Comparison of ENCODE assay signal across 11 cellular contexts in genomic region chr12:106108187-106108816, GRCh38. TPM values are rescaled to one million over a fixed set of nuclear protein-coding genes. Genes with fewer than 3 reads are reported as not detected.
DNase-seq lines count a peak whose midpoint lies in the region; ATAC-seq, FAIRE-seq and TF ChIP-seq lines count a peak whose summit lies in the region.
"Had no signal": no experiment of that assay in that cellular context is flagged by ENCODE, and none has a peak within 500 bp of the region (broad histone marks: within the 10 kb centered on the region; RNA-seq: fewer than 3 reads in every experiment).

No MANE protein-coding gene starts in this region.

- no peaks in the 10 kb centered on the region for H3K9me2 ChIP-seq in PC-9 (ENCODE audit: insufficient read depth)

- H3K27me3 Mint-ChIP-seq in mesothelial cell of epicardium (ENCODE audit: low read depth), result no peaks in the 10 kb centered on the region

- peak overlapping the region; percentile 96 for H3K27ac Mint-ChIP-seq in mesothelial cell of epicardium
- H3K27ac Mint-ChIP-seq: activated CD8-positive, alpha-beta memory T cell treated with anti-CD3 and anti-CD28 coated beads, Interleukin-2, amount 10 ng/mL, durations not matched to agents 7 days and 5 days had no signal

- peak in 1 of 2 experiments; percentile 37; a peak in 2 of 5 replicates for TF ChIP-seq RAD21 in A549 (conservative IDR thresholded peaks at IDR 0.05 in 1 of 2, IDR thresholded peaks at IDR 0.05 in 1 of 2)

- no peaks in the 10 kb centered on the region for H3K27me3 ChIP-seq in PC-9 (ENCODE audit: insufficient read depth, low read depth)
- H3K27me3 ChIP-seq in fibroblast of lung (ENCODE audit: control insufficient read depth, insufficient read depth, low read length), result no peaks in the 10 kb centered on the region

- H2AFZ ChIP-seq in PC-9, result no peak overlapping the region
- no peak overlapping the region for H2AFZ ChIP-seq in fibroblast of lung (ENCODE audit: low read length)

- H4K20me1 ChIP-seq in PC-9 (ENCODE audit: insufficient read depth), result no peaks in the 10 kb centered on the region
- no peaks in the 10 kb centered on the region for H4K20me1 ChIP-seq in fibroblast of lung (ENCODE audit: control insufficient read depth, extremely low read depth, insufficient read depth, low read length)

- TF ChIP-seq CTCF in A549 (IDR thresholded peaks at IDR 0.05), result no peak
- TF ChIP-seq CTCF in PC-9 (conservative IDR thresholded peaks at IDR 0.05), result no peak
- TF ChIP-seq CTCF in fibroblast of lung (conservative IDR thresholded peaks at IDR 0.05 in 1 of 2, IDR thresholded peaks at IDR 0.05 in 1 of 2; ENCODE audit: low read depth in 1 of 2, low read length in 2 of 2), result peak in 1 of 2 donors; percentile 4
- TF ChIP-seq CTCF in mesothelial cell of epicardium (IDR thresholded peaks at IDR 0.05; ENCODE audit: unreplicated experiment), result no peak
- no peak for TF ChIP-seq CTCF in lower leg skin (IDR thresholded peaks at IDR 0.05)
- no peak for TF ChIP-seq CTCF in GM10248 (IDR thresholded peaks at IDR 0.05; ENCODE audit: control extremely low read depth, extremely low read depth, low read depth, missing control alignments)

- intact Hi-C loops in PC-9 (cut with micrococcal nuclease; ENCODE audit: unreplicated experiment), result no loop called here
- intact Hi-C loops in lower leg skin (cut with DNase I; ENCODE audit: low total_unique reads), result no loop called here

- BruUV-seq in PC-9 (replicated peaks; lab: Mats Ljungman, UMichigan), result no TSS peak

- H3K4me1 ChIP-seq in A549 (peaks cover 83% of the 10 kb centered on the region), PC-9 (replicated peaks; ENCODE audit: insufficient read depth) (peaks cover 58% of the 10 kb centered on the region), fibroblast of lung (ENCODE audit: control insufficient read depth, extremely low read depth, insufficient read depth, low read length) (peaks cover 11% of the 10 kb centered on the region)

- no peak for FAIRE-seq in A549 (lab: Jason Lieb, UNC)
- FAIRE-seq: endometrium, GM12878 had no signal

- POLR2A ChIA-PET in A549 (lab: Yijun Ruan, JAX), result interaction anchor here (1.0 to 3.7 kb wide), 5 partner anchors 18 to 545 kb away, joined by 3 to 16 read pairs (median 5); partner anchors contain the start of gene NUAK1
- POLR2A ChIA-PET in PC-9 (lab: Charles Lee; ENCODE audit: unreplicated experiment), result no interaction called here
- POLR2A ChIA-PET in GM10248 (lab: Yijun Ruan, JAX), result no interaction called here

- H3K36me3 Mint-ChIP-seq in mesothelial cell of epicardium, result peaks cover 3% of the 10 kb centered on the region
- H3K36me3 Mint-ChIP-seq: activated CD8-positive, alpha-beta memory T cell treated with anti-CD3 and anti-CD28 coated beads, Interleukin-2, amount 10 ng/mL, durations not matched to agents 7 days and 5 days had no signal

- H3K79me2 ChIP-seq in PC-9 (ENCODE audit: low read depth) (peaks cover 79% of the 10 kb centered on the region), fibroblast of lung (ENCODE audit: control insufficient read depth, insufficient read depth, low read length) (no peaks in the 10 kb centered on the region)

- CTCF ChIA-PET in A549 (lab: Yijun Ruan, JAX) (interaction anchor here (0.8 to 5.0 kb wide), 12 partner anchors 9 to 687 kb away, joined by 3 to 43 read pairs (median 4); no protein-coding TSS in a partner anchor), PC-9 (lab: Charles Lee) (interaction anchor here (0.7 kb wide), 1 partner anchor 11 kb away, joined by 3 read pairs; no protein-coding TSS in a partner anchor), GM10248 (lab: Yijun Ruan, JAX) (interaction anchor here (1.0 to 4.9 kb wide), 2 partner anchors 9 to 28 kb away, joined by 4 to 21 read pairs; no protein-coding TSS in a partner anchor)

- H3K9me3 ChIP-seq in A549, result no peaks in the 10 kb centered on the region
- H3K9me3 ChIP-seq in PC-9 (ENCODE audit: insufficient read depth, low read depth), result no peaks in the 10 kb centered on the region; the same call in 1 of the 2 replicates
- no peaks in the 10 kb centered on the region for H3K9me3 ChIP-seq in fibroblast of lung (ENCODE audit: control insufficient read depth, insufficient read depth, low read depth, low read length)

- peak in 1 of 2 experiments; percentile 62 for DNase-seq in A549 (ENCODE audit: low read depth in 1 of 2, low spot score in 1 of 2)
- no peak for DNase-seq in PC-9
- peak; percentile 28 to 88 for DNase-seq in fibroblast of lung (ENCODE audit: low read depth in 2 of 2)
- no peak for DNase-seq in mesothelial cell of epicardium (ENCODE audit: low spot score in 2 of 2, unreplicated experiment in 2 of 2)
- no peak for DNase-seq in lower leg skin (ENCODE audit: low spot score in 2 of 2)
- DNase-seq in GM10248 (ENCODE audit: extremely low spot score), result no peak
- no peak for DNase-seq in NCI-H2029 (lab: John Stamatoyannopoulos, UW)
- DNase-seq in HK-2 (ENCODE audit: unreplicated experiment), result no peak
- DNase-seq: activated CD8-positive, alpha-beta memory T cell treated with anti-CD3 and anti-CD28 coated beads, Interleukin-2, amount 10 ng/mL, durations not matched to agents 7 days and 5 days had no signal

- H3K4me1 Mint-ChIP-seq in mesothelial cell of epicardium, result peaks cover 71% of the 10 kb centered on the region

- no peaks in the 10 kb centered on the region for H3K9me3 Mint-ChIP-seq in mesothelial cell of epicardium

- H3K36me3 ChIP-seq in PC-9 (ENCODE audit: low read depth) (peaks cover 8% of the 10 kb centered on the region; the same call in 1 of the 2 replicates), fibroblast of lung (ENCODE audit: control insufficient read depth, insufficient read depth, low read length) (no peaks in the 10 kb centered on the region)

- no peak for TF ChIP-seq EP300 in A549 (IDR thresholded peaks at IDR 0.05)

- no peak overlapping the region for H3K4me3 ChIP-seq in A549
- no peak overlapping the region for H3K4me3 ChIP-seq in PC-9
- H3K4me3 ChIP-seq in fibroblast of lung (replicated peaks in 1 of 4; ENCODE audit: control extremely low read depth in 1 of 4, insufficient read depth in 1 of 4, low read depth in 3 of 4, low read length in 4 of 4), result no peak overlapping the region
- no peak overlapping the region for H3K4me3 ChIP-seq in lower leg skin (ENCODE audit: low read depth, poor library complexity, severe bottlenecking)
- H3K4me3 ChIP-seq: GM12878 had no signal

- H3K27ac ChIP-seq in A549 (peak overlapping the region; percentile 87 to 99), PC-9 (peak overlapping the region; percentile 63), fibroblast of lung (ENCODE audit: insufficient read depth, low read length) (no peak overlapping the region)

- WGBS in A549 (ENCODE audit: missing lambda C conversion rate), result 28% methylated on average over 4 of the region's 4 CpGs
- 50 to 55% methylated on average over 4 of the region's 4 CpGs for WGBS in lower leg skin, 2 donors

- TF ChIP-seq POLR2A in A549 (IDR thresholded peaks at IDR 0.05; ENCODE audit: low read length) (no peak), lower leg skin (IDR thresholded peaks at IDR 0.05) (no peak)

- peak; percentile 49 to 65; a peak in 5 of 6 replicates for ATAC-seq in A549
- ATAC-seq: activated CD8-positive, alpha-beta memory T cell treated with anti-CD3 and anti-CD28 coated beads, Interleukin-2, amount 10 ng/mL, durations not matched to agents 7 days and 5 days; GM12878 had no signal

- peaks cover 15% of the 10 kb centered on the region for H3F3A ChIP-seq in PC-9 (ENCODE audit: insufficient read depth, low read depth)

- peak overlapping the region; percentile 17 for H3K4me3 Mint-ChIP-seq in mesothelial cell of epicardium
- H3K4me3 Mint-ChIP-seq: activated CD8-positive, alpha-beta memory T cell treated with anti-CD3 and anti-CD28 coated beads, Interleukin-2, amount 10 ng/mL, durations not matched to agents 7 days and 5 days had no signal

- H3K4me2 ChIP-seq in A549 (peak overlapping the region; percentile 56), PC-9 (peak overlapping the region; percentile 64; the same call in 1 of the 2 replicates), fibroblast of lung (ENCODE audit: extremely low read depth, insufficient read depth, low read length) (no peak overlapping the region)

- no peak overlapping the region for H3K9ac ChIP-seq in fibroblast of lung (ENCODE audit: insufficient read depth, low read length)

TF ChIP-seq in A549, 52 proteins besides CTCF, POLR2A, EP300 and RAD21 (continues in another document):
- TF ChIP-seq MAZ (IDR thresholded peaks at IDR 0.05; ENCODE audit: borderline replicate concordance, low read depth, low read length) (no peak), RCOR1 (IDR thresholded peaks at IDR 0.05; ENCODE audit: low read depth, low read length) (no peak), KDM1A (IDR thresholded peaks at IDR 0.05; ENCODE audit: low read depth) (no peak), SMC3 (IDR thresholded peaks at IDR 0.05) (no peak), HOXA7 (CRISPR knock-in tag; IDR thresholded peaks at IDR 0.05) (no peak), EHMT2 (IDR thresholded peaks at IDR 0.05; ENCODE audit: low read depth) (no peak), ZNF302 (CRISPR knock-in tag; IDR thresholded peaks at IDR 0.05) (no peak), HDAC2 (IDR thresholded peaks at IDR 0.05) (no peak), MYC (IDR thresholded peaks at IDR 0.05; ENCODE audit: borderline replicate concordance, low read length) (no peak), E2F6 (IDR thresholded peaks at IDR 0.05; ENCODE audit: borderline replicate concordance, low read depth) (no peak), FOXS1 (CRISPR knock-in tag; IDR thresholded peaks at IDR 0.05) (no peak), BHLHE40 (IDR thresholded peaks at IDR 0.05; ENCODE audit: low read depth, low read length) (no peak)

RNA-seq across cellular contexts. Expression of gene NUAK1, which starts 30.5 kb away (rescaled TPM):
- polyA plus RNA-seq in A549 (2011; rRNA removed) (22.3 and 25.4 TPM in 2 replicates), A549 (2017; fragmentation: RNase III; extraction: RNeasy Plus Mini Kit Qiagen cat#74134 plus additional on column Dnase treatment) (18.1 to 23.5 TPM (median 20.8 TPM) in 3 replicates), fibroblast of lung (4.6 and 20.7 TPM in 2 replicates)
- 10.1 and 12.6 TPM in 2 replicates for polyA plus RNA-seq in A549 (2012; cell fraction: cytosol; rRNA removed)
- polyA plus RNA-seq in A549 (2012; cell fraction: nucleus; rRNA removed), result 15.0 and 19.7 TPM in 2 replicates
- 36.7 and 38.4 TPM in 2 replicates for polyA minus RNA-seq in A549 (2011; rRNA and poly(A)+ RNA removed)
- total RNA-seq in PC-9 (2021) (7.9 and 8.3 TPM in 2 replicates), fibroblast of lung (4.6 and 5.1 TPM in 2 replicates), mesothelial cell of epicardium (23.4 to 27.0 TPM (median 25.1 TPM) in 3 replicates), lower leg skin (10 to 100 TPM; 23.9 to 66.1 (median 42.3) TPM)
- 3.3 and 17.2 TPM in 2 replicates for polyA plus RNA-seq in fibroblast of lung (2012)
- 6.4 and 24.2 TPM in 2 replicates for polyA minus RNA-seq in fibroblast of lung (ENCODE audit: low replicate concordance)
- total RNA-seq: activated CD8-positive, alpha-beta memory T cell treated with anti-CD3 and anti-CD28 coated beads, Interleukin-2, amount 10 ng/mL, durations not matched to agents 7 days and 5 days had no signal

Comparison
In these comparisons a context has a peak if more than half of its experiments do, and no peak if none do; other contexts are left out.
1. DNase-seq: peak in fibroblast of lung (2 of 2); none in PC-9 (0 of 2), mesothelial cell of epicardium (0 of 2), lower leg skin (0 of 2), GM10248 (single experiment), NCI-H2029 (single experiment) and HK-2 (single experiment).